13 cellular contexts compared by ENCODE assay signal in genomic region chr17:50167371-50167770, GRCh38. TPM values are rescaled to one million over a fixed set of nuclear protein-coding genes. Genes with fewer than 3 reads are reported as not detected.
"Had no signal": no experiment of that assay in that cellular context is flagged by ENCODE, and none has a peak within 500 bp of the region (broad histone marks: within the 10 kb centered on the region; RNA-seq: fewer than 3 reads in every experiment).

No MANE protein-coding gene starts in this region.

- ATAC-seq: activated naive CD4-positive, alpha-beta T cell treated with anti-CD3 and anti-CD28 coated beads, Interleukin-2, amount 50 U/mL, for 72 hours; esophagus mucosa; stimulated activated naive CD8-positive, alpha-beta T cell treated with anti-CD3 and anti-CD28 coated beads, Interleukin-15, Interleukin-2, amounts not matched to agents 100 U/mL and 50 U/mL, for 24 hours; upper lobe of right lung had no signal

- H3K9me3 ChIP-seq: suprapubic skin, upper lobe of right lung had no signal

- DNase-seq: activated effector memory CD4-positive, alpha-beta T cell treated with Interleukin-2 at 50 U/mL for 16 hours; activated T-cell treated with anti-CD3 and anti-CD28 coated beads, Interleukin-2, amount 50 U/mL, for 1 hour; amniotic stem cell; glutamatergic neuron; stimulated activated CD4-positive, alpha-beta T cell treated with anti-CD3 and anti-CD28 coated beads, Interleukin-2, amount 100 ng/mL, for 48 hours; stimulated activated naive CD8-positive, alpha-beta T cell treated with anti-CD3 and anti-CD28 coated beads, Interleukin-15, Interleukin-2, amounts not matched to agents 100 U/mL and 50 U/mL, for 24 hours; T-helper 2 cell; upper lobe of right lung had no signal

- H3K27me3 ChIP-seq: suprapubic skin, upper lobe of right lung had no signal

- H3K4me1 ChIP-seq: upper lobe of right lung had no signal

- H3K4me3 ChIP-seq: suprapubic skin, upper lobe of right lung had no signal

- H3K27ac ChIP-seq: suprapubic skin, upper lobe of right lung had no signal

- H3K36me3 ChIP-seq: suprapubic skin, upper lobe of right lung had no signal

RNA-seq across cellular contexts. Expression of gene SGCA, which starts 1.6 kb away (rescaled TPM):
- total RNA-seq: fibroblast of villous mesenchyme, mesothelial cell of epicardium had no signal
